13 cellular contexts compared by ENCODE assay signal in the genomic region with DNA sequence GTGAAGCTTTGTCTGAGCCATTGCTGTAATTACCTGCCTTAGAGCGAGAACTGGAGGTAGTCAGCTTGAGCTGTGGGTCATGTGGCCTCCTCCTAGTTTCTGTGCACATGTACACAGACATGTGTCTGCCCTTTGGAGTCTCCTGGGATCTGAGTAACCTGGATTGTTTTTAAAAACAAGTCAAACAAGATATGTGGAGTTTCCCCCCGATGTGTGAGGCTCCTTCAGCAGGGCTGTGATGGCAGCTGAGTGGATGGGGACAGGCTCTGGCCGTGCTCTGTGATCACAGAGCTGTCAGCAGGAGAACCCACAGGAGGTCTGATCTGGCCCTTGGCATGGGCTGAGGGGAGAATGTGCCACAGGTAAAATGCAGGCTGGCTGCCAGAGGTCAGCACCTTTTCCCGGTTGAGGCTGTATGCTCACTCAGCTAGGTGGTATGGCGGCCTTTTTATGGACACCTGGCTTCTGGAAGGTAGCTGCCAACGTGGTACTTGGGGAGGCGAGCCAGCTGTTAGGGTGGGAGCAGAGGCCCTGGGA. TPM values are rescaled to one million over a fixed set of nuclear protein-coding genes. Genes with fewer than 3 reads are reported as not detected.
A peak's percentile ranks its signal among the peaks of the same experiment; 100 is the strongest.
DNase-seq lines count a peak whose midpoint lies in the region; ATAC-seq, FAIRE-seq and TF ChIP-seq lines count a peak whose summit lies in the region.
"Had no signal": no experiment of that assay in that cellular context is flagged by ENCODE, and none has a peak within 500 bp of the region (broad histone marks: within the 10 kb centered on the region; RNA-seq: fewer than 3 reads in every experiment).

No MANE protein-coding gene starts in this region.

- CTCF ChIA-PET in activated CD8-positive, alpha-beta T cell treated with anti-CD3 and anti-CD28 coated beads, Interleukin-2, amount 10 ng/mL, durations not matched to agents 7 days and 5 days (lab: Charles Lee) = no interaction called here

- H3K27me3 Mint-ChIP-seq in activated CD8-positive, alpha-beta T cell treated with anti-CD3 and anti-CD28 coated beads, Interleukin-2, amount 10 ng/mL, durations not matched to agents 7 days and 5 days (ENCODE audit: low read depth) = no peaks in the 10 kb centered on the region

- H3K27ac ChIP-seq in lower lobe of right lung = no peak overlapping the region
- no peak overlapping the region for H3K27ac ChIP-seq in upper lobe of right lung
- H3K27ac ChIP-seq: neutrophil, tibial nerve had no signal

- no peak for TF ChIP-seq CTCF in lower lobe of right lung (IDR thresholded peaks at IDR 0.05)
- no peak for TF ChIP-seq CTCF in upper lobe of right lung (IDR thresholded peaks at IDR 0.05)

- peak; percentile 43 for DNase-seq in cardiac septum (ENCODE audit: low spot score)
- DNase-seq in left cardiac atrium = no peak
- no peak for DNase-seq in activated CD8-positive, alpha-beta T cell treated with anti-CD3 and anti-CD28 coated beads, Interleukin-2, amount 10 ng/mL, durations not matched to agents 7 days and 5 days
- peak; percentile 40 for DNase-seq in lower lobe of right lung
- DNase-seq in upper lobe of right lung = peak; percentile 42
- DNase-seq in GM12891 (ENCODE audit: insufficient read length, low spot score) = no peak
- DNase-seq in foreskin melanocyte = no peak
- DNase-seq: KBM-7; stimulated activated CD4-positive, alpha-beta T cell treated with anti-CD3 and anti-CD28 coated beads, Interleukin-2, amount 100 ng/mL, for 24 hours; SW 1271 had no signal

- H3K36me3 ChIP-seq in lower lobe of right lung = peaks cover 87% of the 10 kb centered on the region
- peaks cover 78% of the 10 kb centered on the region for H3K36me3 ChIP-seq in upper lobe of right lung

- H3K9me3 ChIP-seq in lower lobe of right lung (no peaks in the 10 kb centered on the region), upper lobe of right lung (no peaks in the 10 kb centered on the region)
- H3K9me3 ChIP-seq: neutrophil had no signal

- no peak for TF ChIP-seq POLR2A in GM12891 (IDR thresholded peaks at IDR 0.05; ENCODE audit: low read depth, low read length)

- no peak overlapping the region for H3K4me3 ChIP-seq in lower lobe of right lung
- H3K4me3 ChIP-seq in upper lobe of right lung = no peak overlapping the region
- H3K4me3 ChIP-seq: tibial nerve had no signal

- intact Hi-C loops in cardiac septum (cut with DNase I) (no loop called here), left cardiac atrium (cut with DNase I) (no loop called here), lower lobe of right lung (cut with DNase I) (no loop called here), upper lobe of right lung (cut with DNase I) (loop anchor here (10.0 kb wide), 1 partner anchor 160 kb away; no protein-coding TSS in a partner anchor)

- H3K27ac Mint-ChIP-seq in activated CD8-positive, alpha-beta T cell treated with anti-CD3 and anti-CD28 coated beads, Interleukin-2, amount 10 ng/mL, durations not matched to agents 7 days and 5 days = peak overlapping the region; percentile 52

- peaks cover 73% of the 10 kb centered on the region for H3K36me3 Mint-ChIP-seq in activated CD8-positive, alpha-beta T cell treated with anti-CD3 and anti-CD28 coated beads, Interleukin-2, amount 10 ng/mL, durations not matched to agents 7 days and 5 days (ENCODE audit: low read depth)

- POLR2A ChIA-PET in activated CD8-positive, alpha-beta T cell treated with anti-CD3 and anti-CD28 coated beads, Interleukin-2, amount 10 ng/mL, durations not matched to agents 7 days and 5 days (lab: Charles Lee) = interaction anchor here (1.0 kb wide), 1 partner anchor 11 kb away, joined by 3 read pairs; no protein-coding TSS in a partner anchor

- H3K9me3 Mint-ChIP-seq in activated CD8-positive, alpha-beta T cell treated with anti-CD3 and anti-CD28 coated beads, Interleukin-2, amount 10 ng/mL, durations not matched to agents 7 days and 5 days (ENCODE audit: insufficient read depth) = peaks cover 1% of the 10 kb centered on the region

- H3K4me3 Mint-ChIP-seq in activated CD8-positive, alpha-beta T cell treated with anti-CD3 and anti-CD28 coated beads, Interleukin-2, amount 10 ng/mL, durations not matched to agents 7 days and 5 days = no peak overlapping the region

- H3K27me3 ChIP-seq in lower lobe of right lung (ENCODE audit: low read depth) (no peaks in the 10 kb centered on the region), upper lobe of right lung (no peaks in the 10 kb centered on the region)
- H3K27me3 ChIP-seq: neutrophil, tibial nerve had no signal

- ATAC-seq in left cardiac atrium = no peak
- ATAC-seq in activated CD8-positive, alpha-beta T cell treated with anti-CD3 and anti-CD28 coated beads, Interleukin-2, amount 10 ng/mL, durations not matched to agents 7 days and 5 days = no peak
- ATAC-seq in lower lobe of right lung = peak; percentile 3 to 29
- ATAC-seq in upper lobe of right lung = peak; percentile 2
- no peak for ATAC-seq in GM19397 (IDR thresholded peaks at IDR 0.05; ENCODE audit: unreplicated experiment)

- H3K4me1 Mint-ChIP-seq in activated CD8-positive, alpha-beta T cell treated with anti-CD3 and anti-CD28 coated beads, Interleukin-2, amount 10 ng/mL, durations not matched to agents 7 days and 5 days (ENCODE audit: low read depth) = peaks cover 37% of the 10 kb centered on the region

- H3K4me1 ChIP-seq in lower lobe of right lung (peaks cover 31% of the 10 kb centered on the region), upper lobe of right lung (peaks cover 22% of the 10 kb centered on the region)

- no peak for FAIRE-seq in GM12891 (lab: Jason Lieb, UNC)

TF ChIP-seq in GM12891, 5 proteins besides CTCF, POLR2A, EP300 and RAD21:
- TF ChIP-seq PAX5 (IDR thresholded peaks at IDR 0.05; ENCODE audit: insufficient read depth, low read length, severe bottlenecking) (no peak), POLR2AphosphoS5 (IDR thresholded peaks at IDR 0.05; ENCODE audit: low read depth, low read length) (no peak), POU2F2 (IDR thresholded peaks at IDR 0.05; ENCODE audit: low read depth, low read length) (no peak), TAF1 (IDR thresholded peaks at IDR 0.05; ENCODE audit: low read depth, low read length) (no peak)
TF ChIP-seq in GM12891: peak in this region for 0.

RNA-seq across cellular contexts. Expression of a gene that starts 38.4 kb away (rescaled TPM):
- total RNA-seq in cardiac septum (16.1 TPM), left cardiac atrium (10 to 100 TPM; 14.4 to 22.9 TPM), lower lobe of right lung (20.7 TPM), upper lobe of right lung (21.4 TPM)
- 10 to 100 TPM; 47.6 to 52.3 TPM for total RNA-seq in activated CD8-positive, alpha-beta T cell treated with anti-CD3 and anti-CD28 coated beads, Interleukin-2, amount 10 ng/mL, durations not matched to agents 7 days and 5 days
- 41.1 TPM for polyA plus RNA-seq in GM12891 (2012; ENCODE audit: low read depth, missing spikeins)

RNA-seq across cellular contexts. Expression of a gene that starts 38.5 kb away (rescaled TPM):
- total RNA-seq in cardiac septum (13.5 TPM), left cardiac atrium (10 to 100 TPM in 1 of 2 donors, 1 to 10 TPM in 1; 8.5 to 11.5 TPM), lower lobe of right lung (7.1 TPM), upper lobe of right lung (8.0 TPM)
- total RNA-seq in activated CD8-positive, alpha-beta T cell treated with anti-CD3 and anti-CD28 coated beads, Interleukin-2, amount 10 ng/mL, durations not matched to agents 7 days and 5 days = 1 to 10 TPM; 2.2 to 2.6 TPM
- 1.5 TPM for polyA plus RNA-seq in GM12891 (2012; ENCODE audit: low read depth, missing spikeins)

Comparison
In these comparisons a context has a peak if more than half of its experiments do, and no peak if none do; other contexts are left out.
1. DNase-seq: peak in cardiac septum (single experiment), lower lobe of right lung (single experiment) and upper lobe of right lung (single experiment); none in left cardiac atrium (single experiment), activated CD8-positive, alpha-beta T cell treated with anti-CD3 and anti-CD28 coated beads, Interleukin-2, amount 10 ng/mL, durations not matched to agents 7 days and 5 days (single experiment), GM12891 (single experiment) and foreskin melanocyte (single experiment).
2. ATAC-seq: peak in lower lobe of right lung (2 of 2) and upper lobe of right lung (single experiment); none in left cardiac atrium (0 of 2), activated CD8-positive, alpha-beta T cell treated with anti-CD3 and anti-CD28 coated beads, Interleukin-2, amount 10 ng/mL, durations not matched to agents 7 days and 5 days (single experiment) and GM19397 (single experiment).